ENCODE assay signal across 16 cellular contexts in the genomic region with DNA sequence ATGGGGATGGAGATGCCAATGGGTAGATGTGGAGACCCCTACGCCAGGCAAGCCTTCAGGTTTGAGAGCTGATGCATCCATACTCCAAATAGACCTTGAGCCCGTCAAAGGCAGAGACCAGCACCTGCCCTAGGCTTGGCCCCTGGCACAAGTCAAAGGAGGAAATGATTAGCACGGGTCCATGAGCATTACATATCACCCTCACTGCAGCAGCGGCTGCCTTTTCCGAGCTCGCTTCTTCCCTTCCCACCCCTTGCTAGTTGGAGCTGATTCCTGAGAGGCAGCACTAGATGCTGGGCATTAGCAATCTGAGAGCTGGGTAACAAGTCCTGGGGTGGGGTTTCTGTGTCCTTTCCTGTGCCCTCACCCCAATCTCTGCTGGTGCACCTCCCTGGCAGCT. TPM values are rescaled to one million over a fixed set of nuclear protein-coding genes. Genes with fewer than 3 reads are reported as not detected.
DNase-seq lines count a peak whose midpoint lies in the region; ATAC-seq, FAIRE-seq and TF ChIP-seq lines count a peak whose summit lies in the region.
"Had no signal": no experiment of that assay in that cellular context is flagged by ENCODE, and none has a peak within 500 bp of the region (broad histone marks: within the 10 kb centered on the region; RNA-seq: fewer than 3 reads in every experiment).

No MANE protein-coding gene starts in this region.

- H3K9me3 ChIP-seq in astrocyte (ENCODE audit: insufficient read depth, low read depth, low read length) (no peaks in the 10 kb centered on the region), left ventricle myocardium inferior (replicated peaks) (no peaks in the 10 kb centered on the region), pancreas (no peaks in the 10 kb centered on the region), vagina (no peaks in the 10 kb centered on the region), spleen (peaks cover 0 to 3% (median 0%) of the 10 kb centered on the region in 8 donors)
- H3K9me3 ChIP-seq: BLaER1 had no signal

- 64 to 72% methylated on average over 6 of the region's 6 CpGs for WGBS in pancreas, 2 donors
- 84 to 91% (median 88%) methylated on average over 6 of the region's 6 CpGs for WGBS in spleen, 5 donors

- peak in 3 of 4 donors; percentile 33 to 46 (median 40) for ATAC-seq in pancreas
- ATAC-seq: stimulated activated naive CD8-positive, alpha-beta T cell treated with anti-CD3 and anti-CD28 coated beads, Interleukin-15, amount 100 ng/mL, for 72 hours had no signal

- BruUV-seq in MCF 10A (replicated peaks; lab: Mats Ljungman, UMichigan) = no TSS peak

- no peaks in the 10 kb centered on the region for H3K27me3 Mint-ChIP-seq in astrocyte (ENCODE audit: low read depth, unreplicated experiment)
- H3K27me3 Mint-ChIP-seq in MCF 10A (ENCODE audit: insufficient read depth, unreplicated experiment) = no peaks in the 10 kb centered on the region
- H3K27me3 Mint-ChIP-seq: stimulated activated naive CD8-positive, alpha-beta T cell treated with anti-CD3 and anti-CD28 coated beads, Interleukin-15, amount 100 ng/mL, for 72 hours had no signal

- no peak overlapping the region for H3K9ac ChIP-seq in astrocyte (ENCODE audit: low read length)
- H3K9ac ChIP-seq: BLaER1 had no signal

- peak overlapping the region; percentile 62 for H3K4me2 ChIP-seq in astrocyte (ENCODE audit: low read length)
- H3K4me2 ChIP-seq: BLaER1 had no signal

- TF ChIP-seq POLR2A in vagina (IDR thresholded peaks at IDR 0.05) = no peak
- no peak for TF ChIP-seq POLR2A in spleen (IDR thresholded peaks at IDR 0.05)

- intact Hi-C loops in left ventricle myocardium inferior (cut with micrococcal nuclease) (no loop called here), pancreas (cut with DNase I) (no loop called here), vagina (cut with DNase I) (no loop called here), spleen (cut with DNase I; ENCODE audit: low total_unique reads) (no loop called here), MCF 10A (cut with micrococcal nuclease) (no loop called here)

- H3K27me3 ChIP-seq in astrocyte (ENCODE audit: insufficient read depth, low read length) (no peaks in the 10 kb centered on the region), left ventricle myocardium inferior (ENCODE audit: low read depth) (no peaks in the 10 kb centered on the region), pancreas (no peaks in the 10 kb centered on the region), vagina (no peaks in the 10 kb centered on the region), spleen (replicated peaks in 1 of 7) (no peaks in the 10 kb centered on the region)
- H3K27me3 ChIP-seq: BLaER1 had no signal

- no peak overlapping the region for H2AFZ ChIP-seq in astrocyte (ENCODE audit: low read depth, low read length)

- H3K4me1 Mint-ChIP-seq in astrocyte (ENCODE audit: low read depth, unreplicated experiment) (peaks cover 15% of the 10 kb centered on the region), MCF 10A (ENCODE audit: insufficient read depth, unreplicated experiment) (peaks cover 15% of the 10 kb centered on the region)
- H3K4me1 Mint-ChIP-seq: stimulated activated naive CD8-positive, alpha-beta T cell treated with anti-CD3 and anti-CD28 coated beads, Interleukin-15, amount 100 ng/mL, for 72 hours had no signal

- FAIRE-seq in astrocyte (lab: Jason Lieb, UNC) (no peak), pancreas (lab: Jason Lieb, UNC) (no peak)
- FAIRE-seq: endometrium, H1 had no signal

- CTCF ChIA-PET in MCF 10A (lab: Yijun Ruan, JAX) = interaction anchor here (0.9 kb wide), 1 partner anchor 206 kb away, joined by 3 read pairs; no protein-coding TSS in a partner anchor

- H3K4me1 ChIP-seq in astrocyte (ENCODE audit: insufficient read depth, low read length) (peaks cover 25% of the 10 kb centered on the region), left ventricle myocardium inferior (peaks cover 37% of the 10 kb centered on the region), pancreas (no peaks in the 10 kb centered on the region), vagina (peaks cover 18% of the 10 kb centered on the region), spleen (peaks cover 0 to 3% (median 0%) of the 10 kb centered on the region in 6 donors)
- H3K4me1 ChIP-seq: BLaER1 had no signal

- H3K27ac ChIP-seq in astrocyte (ENCODE audit: low read depth, low read length) (no peak overlapping the region), left ventricle myocardium inferior (replicated peaks) (peak overlapping the region; percentile 78), pancreas (no peak overlapping the region), vagina (peak overlapping the region; percentile 56), spleen (no peak overlapping the region)
- H3K27ac ChIP-seq: BLaER1, HL-60 had no signal

- peaks cover 9% of the 10 kb centered on the region for H3K36me3 Mint-ChIP-seq in astrocyte (ENCODE audit: low read depth, unreplicated experiment)
- H3K36me3 Mint-ChIP-seq in MCF 10A (ENCODE audit: insufficient read depth, unreplicated experiment) = peaks cover 11% of the 10 kb centered on the region

- no peak for DNase-seq in astrocyte (ENCODE audit: low read depth)
- DNase-seq in left ventricle myocardium inferior = no peak
- DNase-seq in pancreas = no peak
- no peak for DNase-seq in vagina (ENCODE audit: extremely low spot score in 2 of 2)
- DNase-seq in spleen = no peak
- DNase-seq in MCF 10A (ENCODE audit: unreplicated experiment) = no peak
- no peak for DNase-seq in HPDE6-E6E7 (ENCODE audit: extremely low spot score)
- DNase-seq: activated effector memory CD4-positive, alpha-beta T cell treated with anti-CD3 and anti-CD28 coated beads, Interleukin-2, amount 50 U/mL, for 16 hours; KBM-7; NCI-H524 treated with DMSO at 0.1 percent for 48 hours; stimulated activated naive CD8-positive, alpha-beta T cell treated with anti-CD3 and anti-CD28 coated beads, Interleukin-15, amount 100 ng/mL, for 72 hours; T-helper 9 cell had no signal

- POLR2A ChIA-PET in MCF 10A (lab: Yijun Ruan, JAX) = interaction anchor here (0.7 kb wide), 1 partner anchor 113 kb away, joined by 3 read pairs; no protein-coding TSS in a partner anchor

- H3K79me2 ChIP-seq in astrocyte (ENCODE audit: insufficient read depth, low read length) = no peaks in the 10 kb centered on the region

- H4K20me1 ChIP-seq in astrocyte (ENCODE audit: insufficient read depth, low read length) = peaks cover 33% of the 10 kb centered on the region
- H4K20me1 ChIP-seq: BLaER1 had no signal

- TF ChIP-seq CTCF in astrocyte (IDR thresholded peaks at IDR 0.05; ENCODE audit: insufficient read depth, low read depth, low read length) (no peak), left ventricle myocardium inferior (IDR thresholded peaks at IDR 0.05; ENCODE audit: borderline replicate concordance) (no peak), pancreas (IDR thresholded peaks at IDR 0.05) (no peak), vagina (IDR thresholded peaks at IDR 0.05) (no peak), spleen (IDR thresholded peaks at IDR 0.05 in 8 of 11, conservative IDR thresholded peaks at IDR 0.05 in 3 of 11) (no peak), MCF 10A (IDR thresholded peaks at IDR 0.05; ENCODE audit: unreplicated experiment) (no peak)

- peaks cover 2% of the 10 kb centered on the region for H3K9me3 Mint-ChIP-seq in astrocyte (ENCODE audit: unreplicated experiment)
- H3K9me3 Mint-ChIP-seq in MCF 10A (ENCODE audit: unreplicated experiment) = no peaks in the 10 kb centered on the region

- H3K27ac Mint-ChIP-seq in astrocyte (ENCODE audit: unreplicated experiment) (no peak overlapping the region), MCF 10A (ENCODE audit: low read depth, unreplicated experiment) (no peak overlapping the region)
- H3K27ac Mint-ChIP-seq: stimulated activated naive CD8-positive, alpha-beta T cell treated with anti-CD3 and anti-CD28 coated beads, Interleukin-15, amount 100 ng/mL, for 72 hours had no signal

- H3K4me3 Mint-ChIP-seq in astrocyte (ENCODE audit: unreplicated experiment) (no peak overlapping the region), MCF 10A (ENCODE audit: unreplicated experiment) (no peak overlapping the region)
- H3K4me3 Mint-ChIP-seq: stimulated activated naive CD8-positive, alpha-beta T cell treated with anti-CD3 and anti-CD28 coated beads, Interleukin-15, amount 100 ng/mL, for 72 hours had no signal

- H3K4me3 ChIP-seq in astrocyte (ENCODE audit: insufficient read depth, low read depth, low read length) (no peak overlapping the region), left ventricle myocardium inferior (no peak overlapping the region), pancreas (no peak overlapping the region), vagina (no peak overlapping the region), spleen (no peak overlapping the region)
- H3K4me3 ChIP-seq: BLaER1 had no signal

- no peaks in the 10 kb centered on the region for H3K36me3 ChIP-seq in astrocyte (ENCODE audit: insufficient read depth, low read length)
- H3K36me3 ChIP-seq in left ventricle myocardium inferior = no peaks in the 10 kb centered on the region
- H3K36me3 ChIP-seq in pancreas = no peaks in the 10 kb centered on the region
- H3K36me3 ChIP-seq in vagina = no peaks in the 10 kb centered on the region
- peaks cover 0 to 8% (median 0%) of the 10 kb centered on the region in 6 donors for H3K36me3 ChIP-seq in spleen
- H3K36me3 ChIP-seq: BLaER1 had no signal

RNA-seq across cellular contexts. Expression of gene CDRT4, which starts 3.2 kb away (rescaled TPM):
- total RNA-seq in astrocyte (6.2 and 8.8 TPM in 2 replicates), left ventricle myocardium inferior (1.4 TPM), pancreas (10 to 100 TPM in 1 of 6 donors, 1 to 10 TPM in 5; 1.8 to 10.3 (median 6.2) TPM), vagina (4.2 TPM), spleen (10 to 100 TPM in 6 of 7 donors, 1 to 10 TPM in 1; 9.3 to 18.7 (median 14.2) TPM), MCF 10A (2022) (11.3 and 19.6 TPM in 2 replicates)
- polyA plus RNA-seq in pancreas (10 to 100 TPM; 20.9 to 31.6 TPM), spleen (10 to 100 TPM in 1 of 3 donors, 1 to 10 TPM in 2; 4.5 to 14.2 (median 9.3) TPM)

Comparison
In these comparisons a context has a peak if more than half of its experiments do, and no peak if none do; other contexts are left out.
1. H3K27ac ChIP-seq: peak in left ventricle myocardium inferior (single experiment) and vagina (single experiment); none in astrocyte (single experiment), pancreas (0 of 4) and spleen (0 of 8).